ENCODE assay signal across 20 cellular contexts in the genomic region with DNA sequence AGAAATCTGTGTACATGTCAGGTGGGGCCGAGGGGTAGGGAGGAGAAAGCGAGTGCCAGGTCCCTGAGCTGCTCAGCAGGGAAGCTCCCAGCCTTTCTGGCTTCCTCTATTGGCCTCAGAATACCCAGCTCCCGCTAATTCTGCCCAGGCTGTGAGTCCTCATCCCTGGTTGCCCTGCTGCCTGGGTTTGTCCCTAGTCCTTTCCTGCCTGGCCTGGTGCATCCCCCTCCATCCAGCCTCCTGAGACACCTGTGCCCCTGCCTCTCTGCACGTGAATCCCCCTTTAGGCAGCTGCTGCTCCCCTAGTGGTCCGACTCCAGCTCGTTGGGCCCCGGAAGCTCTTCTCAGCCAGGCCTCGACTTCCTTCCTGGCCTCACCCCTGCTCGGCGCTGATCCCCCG. TPM values are rescaled to one million over a fixed set of nuclear protein-coding genes. Genes with fewer than 3 reads are reported as not detected.
"Had no signal": no experiment of that assay in that cellular context is flagged by ENCODE, and none has a peak within 500 bp of the region (broad histone marks: within the 10 kb centered on the region; RNA-seq: fewer than 3 reads in every experiment).

No MANE protein-coding gene starts in this region.

- H2AFZ ChIP-seq: hepatocyte, parathyroid adenoma had no signal

- H3K4me3 Mint-ChIP-seq: activated CD8-positive, alpha-beta T cell treated with anti-CD3 and anti-CD28 coated beads, Interleukin-2, amount 10 ng/mL, durations not matched to agents 7 days and 5 days; activated naive CD8-positive, alpha-beta T cell treated with anti-CD3 and anti-CD28 coated beads, Interleukin-2, amount 10 ng/mL, durations not matched to agents 7 days and 5 days; effector memory CD8-positive, alpha-beta T cell; mesothelial cell of epicardium; natural killer cell treated with Interleukin-12 subunit alpha and Interleukin-12 subunit beta and Interleukin-15 and Interleukin-18, amount 100 ng/mL, for 72 hours; T-helper 2 cell treated with Interferon-gamma antibody and Interleukin-4, amounts not matched to agents 5 μg/mL and 100 μg/mL, for 36 hours had no signal

- H3K4me1 Mint-ChIP-seq: activated naive CD8-positive, alpha-beta T cell treated with anti-CD3 and anti-CD28 coated beads, Interleukin-2, amount 10 ng/mL, durations not matched to agents 7 days and 5 days had no signal

- H3K27ac Mint-ChIP-seq: activated CD8-positive, alpha-beta T cell treated with anti-CD3 and anti-CD28 coated beads, Interleukin-2, amount 10 ng/mL, durations not matched to agents 7 days and 5 days; activated naive CD8-positive, alpha-beta T cell treated with anti-CD3 and anti-CD28 coated beads, Interleukin-2, amount 10 ng/mL, durations not matched to agents 7 days and 5 days; mesothelial cell of epicardium; natural killer cell treated with Interleukin-12 subunit alpha and Interleukin-12 subunit beta and Interleukin-15 and Interleukin-18, amount 100 ng/mL, for 72 hours; T-helper 2 cell treated with Interferon-gamma antibody and Interleukin-4, amounts not matched to agents 5 μg/mL and 100 μg/mL, for 36 hours had no signal

- ATAC-seq: activated CD8-positive, alpha-beta T cell treated with anti-CD3 and anti-CD28 coated beads, Interleukin-2, amount 10 ng/mL, durations not matched to agents 7 days and 5 days; effector memory CD8-positive, alpha-beta T cell had no signal

- H3K9ac ChIP-seq: parathyroid adenoma had no signal

- H3K4me1 ChIP-seq: parathyroid adenoma, tibial nerve had no signal

- H3K27me3 ChIP-seq: hepatocyte, vagina had no signal

- H3K9me3 Mint-ChIP-seq: activated naive CD8-positive, alpha-beta T cell treated with anti-CD3 and anti-CD28 coated beads, Interleukin-2, amount 10 ng/mL, durations not matched to agents 7 days and 5 days; effector memory CD8-positive, alpha-beta T cell; mesothelial cell of epicardium; natural killer cell treated with Interleukin-12 subunit alpha and Interleukin-12 subunit beta and Interleukin-15 and Interleukin-18, amount 100 ng/mL, for 72 hours; T-helper 2 cell treated with Interferon-gamma antibody and Interleukin-4, amounts not matched to agents 5 μg/mL and 100 μg/mL, for 36 hours had no signal

- DNase-seq: activated CD4-positive, alpha-beta T cell treated with anti-CD3 and anti-CD28 coated beads for 48 hours; activated CD4-positive, CD25-positive, alpha-beta regulatory T cell; activated CD8-positive, alpha-beta T cell treated with anti-CD3 and anti-CD28 coated beads, Interleukin-2, amount 10 ng/mL, durations not matched to agents 7 days and 5 days; activated naive CD4-positive, alpha-beta T cell treated with Interleukin-2 at 50 U/mL for 16 hours; activated naive CD8-positive, alpha-beta T cell treated with anti-CD3 and anti-CD28 coated beads, Interleukin-2, amount 10 ng/mL, durations not matched to agents 7 days and 5 days; amygdala; dermis blood vessel endothelial cell; effector memory CD8-positive, alpha-beta T cell; stimulated activated CD4-positive, alpha-beta T cell treated with anti-CD3 and anti-CD28 coated beads, Interleukin-12 subunit alpha, Interleukin-12 subunit beta, amount 100 ng/mL, for 4 hours; stimulated activated CD4-positive, alpha-beta T cell treated with anti-CD3 and anti-CD28 coated beads, Interleukin-1b, Interleukin-23, amount 100 ng/mL, for 48 hours; stimulated activated naive CD4-positive, alpha-beta T cell had no signal

- H3K27ac ChIP-seq: cardiac muscle cell, hepatocyte, neutrophil, parathyroid adenoma, tibial nerve, vagina had no signal

- H3K9me3 ChIP-seq: neutrophil, tibial nerve, vagina had no signal

- H3K79me2 ChIP-seq: hepatocyte, parathyroid adenoma had no signal

- H3K4me2 ChIP-seq: hepatocyte had no signal

- H3K36me3 Mint-ChIP-seq: activated naive CD8-positive, alpha-beta T cell treated with anti-CD3 and anti-CD28 coated beads, Interleukin-2, amount 10 ng/mL, durations not matched to agents 7 days and 5 days; mesothelial cell of epicardium; natural killer cell treated with Interleukin-12 subunit alpha and Interleukin-12 subunit beta and Interleukin-15 and Interleukin-18, amount 100 ng/mL, for 72 hours had no signal

RNA-seq across cellular contexts. Expression of gene INHBB, which starts 54.6 kb away (rescaled TPM):
- total RNA-seq: activated CD8-positive, alpha-beta T cell treated with anti-CD3 and anti-CD28 coated beads, Interleukin-2, amount 10 ng/mL, durations not matched to agents 7 days and 5 days; activated naive CD8-positive, alpha-beta T cell treated with anti-CD3 and anti-CD28 coated beads, Interleukin-2, amount 10 ng/mL, durations not matched to agents 7 days and 5 days; cardiac muscle cell; mesothelial cell of epicardium; natural killer cell treated with Interleukin-12 subunit alpha and Interleukin-12 subunit beta and Interleukin-15 and Interleukin-18, amount 100 ng/mL, for 72 hours had no signal
